Comparison of ENCODE assay signal across 11 cellular contexts in genomic region chr3:134641671-134642300, GRCh38. TPM values are rescaled to one million over a fixed set of nuclear protein-coding genes. Genes with fewer than 3 reads are reported as not detected.
"Had no signal": no experiment of that assay in that cellular context is flagged by ENCODE, and none has a peak within 500 bp of the region (broad histone marks: within the 10 kb centered on the region; RNA-seq: fewer than 3 reads in every experiment).

No MANE protein-coding gene starts in this region.

- H3K27ac ChIP-seq: gastrocnemius medialis, lower lobe of right lung, tibial artery, WERI-Rb-1 had no signal

- ATAC-seq: gastrocnemius medialis, lower lobe of right lung had no signal

- H3K4me3 ChIP-seq: gastrocnemius medialis, lower lobe of right lung, tibial artery had no signal

- H3K9me3 ChIP-seq: gastrocnemius medialis, lower lobe of right lung, tibial artery had no signal

- H3K36me3 ChIP-seq: gastrocnemius medialis, lower lobe of right lung, tibial artery, WERI-Rb-1 had no signal

- H3K4me1 ChIP-seq: lower lobe of right lung had no signal

- H3K27me3 ChIP-seq: gastrocnemius medialis, tibial artery had no signal

- DNase-seq: activated CD4-positive, alpha-beta T cell treated with anti-CD3 and anti-CD28 coated beads for 1 hour; gastrocnemius medialis; lower lobe of right lung; posterior cingulate gyrus; stimulated activated CD4-positive, alpha-beta T cell treated with anti-CD3 and anti-CD28 coated beads, Interleukin-2, amount 100 ng/mL, for 24 hours; stimulated activated naive CD4-positive, alpha-beta T cell treated with Interleukin-2 at 50 U/mL for 16 hours; T-cell; T-helper 9 cell; tibial artery had no signal

RNA-seq across cellular contexts. Expression of gene KY, which starts 9.0 kb away (rescaled TPM):
- total RNA-seq: activated CD8-positive, alpha-beta memory T cell treated with anti-CD3 and anti-CD28 coated beads for 36 hours; T-cell had no signal
